Comparison of ENCODE assay signal across 29 cellular contexts in the genomic region with DNA sequence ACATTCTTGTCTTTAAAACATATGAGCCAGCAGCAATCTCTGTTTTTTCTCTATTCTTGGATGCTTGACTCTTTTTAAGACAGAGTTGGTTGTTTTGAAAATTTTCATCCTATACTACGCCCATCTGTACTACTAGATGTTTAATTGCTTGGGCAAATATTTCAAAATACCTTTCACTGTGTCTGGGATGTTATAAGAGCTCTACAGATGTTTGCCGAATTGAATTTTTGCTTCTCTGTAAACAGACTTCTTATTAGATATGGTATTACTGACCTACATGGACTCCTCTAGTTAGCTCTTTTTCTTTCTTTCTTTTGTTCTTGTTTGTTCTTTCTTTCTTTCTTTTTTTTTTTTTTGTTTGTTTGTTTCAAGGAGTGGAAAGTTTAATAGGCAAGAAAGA.
DNase-seq lines count a peak whose midpoint lies in the region; ATAC-seq, FAIRE-seq and TF ChIP-seq lines count a peak whose summit lies in the region.
"Had no signal": no experiment of that assay in that cellular context is flagged by ENCODE, and none has a peak within 500 bp of the region (broad histone marks: within the 10 kb centered on the region; RNA-seq: fewer than 3 reads in every experiment).

No MANE protein-coding gene starts in this region.

- H3K4me1 ChIP-seq in GM23338 (ENCODE audit: insufficient read depth) (peaks cover 3% of the 10 kb centered on the region; the same call in 1 of the 2 replicates), left lung (no peaks in the 10 kb centered on the region), upper lobe of right lung (no peaks in the 10 kb centered on the region)
- H3K4me1 ChIP-seq: BE2C, BLaER1 had no signal

- no peak overlapping the region for H3K4me2 ChIP-seq in GM23338
- H3K4me2 ChIP-seq: BLaER1 had no signal

- TF ChIP-seq CTCF in GM23338 (conservative IDR thresholded peaks at IDR 0.05; ENCODE audit: low read depth in 2 of 2) (no peak), left lung (IDR thresholded peaks at IDR 0.05) (no peak), upper lobe of right lung (IDR thresholded peaks at IDR 0.05) (no peak), D721Med (IDR thresholded peaks at IDR 0.05; ENCODE audit: insufficient read depth, missing control alignments) (no peak)

- H3K9me3 ChIP-seq in left lung (no peaks in the 10 kb centered on the region), upper lobe of right lung (no peaks in the 10 kb centered on the region)
- H3K9me3 ChIP-seq: BE2C, BLaER1, Caco-2 had no signal

- H3K79me2 ChIP-seq in GM23338 (replicated peaks; ENCODE audit: insufficient read depth), result no peaks in the 10 kb centered on the region

- H3K4me3 ChIP-seq in GM23338 (no peak overlapping the region), left lung (no peak overlapping the region), upper lobe of right lung (no peak overlapping the region)
- H3K4me3 ChIP-seq: BLaER1, GM12878 had no signal

- H3K27me3 Mint-ChIP-seq in GM23338 (ENCODE audit: insufficient read depth, low read depth, poor library complexity), result no peaks in the 10 kb centered on the region
- H3K27me3 Mint-ChIP-seq: CD4-positive, alpha-beta memory T cell; CD4-positive, CD25-positive, alpha-beta regulatory T cell; CD8-positive, alpha-beta memory T cell had no signal

- no peaks in the 10 kb centered on the region for H3K9me2 ChIP-seq in GM23338 (ENCODE audit: insufficient read depth)

- H3K27ac ChIP-seq in GM23338 (ENCODE audit: low read depth), result no peak overlapping the region
- H3K27ac ChIP-seq in left lung, result no peak overlapping the region
- no peak overlapping the region for H3K27ac ChIP-seq in upper lobe of right lung
- H3K27ac ChIP-seq: BLaER1 had no signal

- no peak overlapping the region for H3K4me3 Mint-ChIP-seq in GM23338
- H3K4me3 Mint-ChIP-seq: CD14-positive monocyte; CD4-positive, alpha-beta memory T cell; CD4-positive, CD25-positive, alpha-beta regulatory T cell; CD8-positive, alpha-beta memory T cell had no signal

- no peak overlapping the region for H2AFZ ChIP-seq in GM23338

- H3K4me1 Mint-ChIP-seq in GM23338, result peaks cover 10% of the 10 kb centered on the region
- H3K4me1 Mint-ChIP-seq: CD14-positive monocyte; CD4-positive, alpha-beta memory T cell; CD4-positive, CD25-positive, alpha-beta regulatory T cell; CD8-positive, alpha-beta memory T cell had no signal

- ATAC-seq in GM23338 (no peak), left lung (peak; percentile 78), upper lobe of right lung (peak; percentile 35)
- ATAC-seq: GM12878 had no signal

- H3K27me3 ChIP-seq in GM23338 (ENCODE audit: insufficient read depth) (no peaks in the 10 kb centered on the region), left lung (no peaks in the 10 kb centered on the region), upper lobe of right lung (no peaks in the 10 kb centered on the region)
- H3K27me3 ChIP-seq: BE2C, BLaER1 had no signal

- H3K9me3 Mint-ChIP-seq in GM23338, result no peaks in the 10 kb centered on the region
- H3K9me3 Mint-ChIP-seq: CD4-positive, alpha-beta memory T cell; CD8-positive, alpha-beta memory T cell had no signal

- no peaks in the 10 kb centered on the region for H4K20me1 ChIP-seq in GM23338 (replicated peaks; ENCODE audit: insufficient read depth)
- H4K20me1 ChIP-seq: BLaER1 had no signal

- H3F3A ChIP-seq in GM23338 (replicated peaks; ENCODE audit: low read depth), result no peaks in the 10 kb centered on the region

- no peaks in the 10 kb centered on the region for H3K36me3 ChIP-seq in GM23338 (ENCODE audit: insufficient read depth)
- no peaks in the 10 kb centered on the region for H3K36me3 ChIP-seq in left lung
- H3K36me3 ChIP-seq in upper lobe of right lung, result no peaks in the 10 kb centered on the region
- H3K36me3 ChIP-seq: BE2C, BLaER1 had no signal

- no peaks in the 10 kb centered on the region for H3K36me3 Mint-ChIP-seq in GM23338 (ENCODE audit: low read depth)
- H3K36me3 Mint-ChIP-seq: CD14-positive monocyte; CD4-positive, alpha-beta memory T cell; CD4-positive, CD25-positive, alpha-beta regulatory T cell; CD8-positive, alpha-beta memory T cell had no signal

- intact Hi-C loops in left lung (cut with DNase I), result no loop called here
- intact Hi-C loops in upper lobe of right lung (cut with DNase I), result no loop called here

- FAIRE-seq in endometrium (lab: Jason Lieb, UNC), result peak; percentile 93
- FAIRE-seq in D721Med (lab: Jason Lieb, UNC), result no peak
- FAIRE-seq: A204.1, GM12878, GM12892, GM18507 had no signal

- DNase-seq in GM23338 (ENCODE audit: low spot score) (no peak), left lung (no peak), upper lobe of right lung (no peak), D721Med (ENCODE audit: insufficient read length, low spot score) (no peak), COR-L47 (lab: John Stamatoyannopoulos, UW) (no peak), NCI-H187 treated with DMSO at 0.1 percent for 48 hours (lab: John Stamatoyannopoulos, UW) (no peak)
- DNase-seq: 8988T; ACHN; BE2C; C1 segment of cervical spinal cord; Caco-2; Calu3; CD4-positive, alpha-beta memory T cell; CD4-positive, CD25-positive, alpha-beta regulatory T cell; CD8-positive, alpha-beta memory T cell; DMS 273 treated with DMSO at 0.1 percent for 48 hours; DMS153; DMS53; DMS79; DND-41; EL; GDM1 had no signal

- peak overlapping the region; percentile 7; the same call in 1 of the 2 replicates for H3K27ac Mint-ChIP-seq in GM23338
- H3K27ac Mint-ChIP-seq: CD14-positive monocyte; CD4-positive, alpha-beta memory T cell; CD8-positive, alpha-beta memory T cell had no signal

TF ChIP-seq in GM23338, 12 proteins besides CTCF, POLR2A, EP300 and RAD21 (continues in another document):
- TF ChIP-seq EZH2 (IDR thresholded peaks at IDR 0.05; ENCODE audit: low read depth, unreplicated experiment) (no peak), JUNB (IDR thresholded peaks at IDR 0.05; ENCODE audit: unreplicated experiment) (no peak), CREB1 (CRISPR knock-in tag; IDR thresholded peaks at IDR 0.05; ENCODE audit: low read depth) (no peak), STAT1 (IDR thresholded peaks at IDR 0.05; ENCODE audit: unreplicated experiment) (no peak), ZNF331 (CRISPR knock-in tag; IDR thresholded peaks at IDR 0.05; ENCODE audit: low read depth) (no peak)
- TF ChIP-seq, protein P1, sequence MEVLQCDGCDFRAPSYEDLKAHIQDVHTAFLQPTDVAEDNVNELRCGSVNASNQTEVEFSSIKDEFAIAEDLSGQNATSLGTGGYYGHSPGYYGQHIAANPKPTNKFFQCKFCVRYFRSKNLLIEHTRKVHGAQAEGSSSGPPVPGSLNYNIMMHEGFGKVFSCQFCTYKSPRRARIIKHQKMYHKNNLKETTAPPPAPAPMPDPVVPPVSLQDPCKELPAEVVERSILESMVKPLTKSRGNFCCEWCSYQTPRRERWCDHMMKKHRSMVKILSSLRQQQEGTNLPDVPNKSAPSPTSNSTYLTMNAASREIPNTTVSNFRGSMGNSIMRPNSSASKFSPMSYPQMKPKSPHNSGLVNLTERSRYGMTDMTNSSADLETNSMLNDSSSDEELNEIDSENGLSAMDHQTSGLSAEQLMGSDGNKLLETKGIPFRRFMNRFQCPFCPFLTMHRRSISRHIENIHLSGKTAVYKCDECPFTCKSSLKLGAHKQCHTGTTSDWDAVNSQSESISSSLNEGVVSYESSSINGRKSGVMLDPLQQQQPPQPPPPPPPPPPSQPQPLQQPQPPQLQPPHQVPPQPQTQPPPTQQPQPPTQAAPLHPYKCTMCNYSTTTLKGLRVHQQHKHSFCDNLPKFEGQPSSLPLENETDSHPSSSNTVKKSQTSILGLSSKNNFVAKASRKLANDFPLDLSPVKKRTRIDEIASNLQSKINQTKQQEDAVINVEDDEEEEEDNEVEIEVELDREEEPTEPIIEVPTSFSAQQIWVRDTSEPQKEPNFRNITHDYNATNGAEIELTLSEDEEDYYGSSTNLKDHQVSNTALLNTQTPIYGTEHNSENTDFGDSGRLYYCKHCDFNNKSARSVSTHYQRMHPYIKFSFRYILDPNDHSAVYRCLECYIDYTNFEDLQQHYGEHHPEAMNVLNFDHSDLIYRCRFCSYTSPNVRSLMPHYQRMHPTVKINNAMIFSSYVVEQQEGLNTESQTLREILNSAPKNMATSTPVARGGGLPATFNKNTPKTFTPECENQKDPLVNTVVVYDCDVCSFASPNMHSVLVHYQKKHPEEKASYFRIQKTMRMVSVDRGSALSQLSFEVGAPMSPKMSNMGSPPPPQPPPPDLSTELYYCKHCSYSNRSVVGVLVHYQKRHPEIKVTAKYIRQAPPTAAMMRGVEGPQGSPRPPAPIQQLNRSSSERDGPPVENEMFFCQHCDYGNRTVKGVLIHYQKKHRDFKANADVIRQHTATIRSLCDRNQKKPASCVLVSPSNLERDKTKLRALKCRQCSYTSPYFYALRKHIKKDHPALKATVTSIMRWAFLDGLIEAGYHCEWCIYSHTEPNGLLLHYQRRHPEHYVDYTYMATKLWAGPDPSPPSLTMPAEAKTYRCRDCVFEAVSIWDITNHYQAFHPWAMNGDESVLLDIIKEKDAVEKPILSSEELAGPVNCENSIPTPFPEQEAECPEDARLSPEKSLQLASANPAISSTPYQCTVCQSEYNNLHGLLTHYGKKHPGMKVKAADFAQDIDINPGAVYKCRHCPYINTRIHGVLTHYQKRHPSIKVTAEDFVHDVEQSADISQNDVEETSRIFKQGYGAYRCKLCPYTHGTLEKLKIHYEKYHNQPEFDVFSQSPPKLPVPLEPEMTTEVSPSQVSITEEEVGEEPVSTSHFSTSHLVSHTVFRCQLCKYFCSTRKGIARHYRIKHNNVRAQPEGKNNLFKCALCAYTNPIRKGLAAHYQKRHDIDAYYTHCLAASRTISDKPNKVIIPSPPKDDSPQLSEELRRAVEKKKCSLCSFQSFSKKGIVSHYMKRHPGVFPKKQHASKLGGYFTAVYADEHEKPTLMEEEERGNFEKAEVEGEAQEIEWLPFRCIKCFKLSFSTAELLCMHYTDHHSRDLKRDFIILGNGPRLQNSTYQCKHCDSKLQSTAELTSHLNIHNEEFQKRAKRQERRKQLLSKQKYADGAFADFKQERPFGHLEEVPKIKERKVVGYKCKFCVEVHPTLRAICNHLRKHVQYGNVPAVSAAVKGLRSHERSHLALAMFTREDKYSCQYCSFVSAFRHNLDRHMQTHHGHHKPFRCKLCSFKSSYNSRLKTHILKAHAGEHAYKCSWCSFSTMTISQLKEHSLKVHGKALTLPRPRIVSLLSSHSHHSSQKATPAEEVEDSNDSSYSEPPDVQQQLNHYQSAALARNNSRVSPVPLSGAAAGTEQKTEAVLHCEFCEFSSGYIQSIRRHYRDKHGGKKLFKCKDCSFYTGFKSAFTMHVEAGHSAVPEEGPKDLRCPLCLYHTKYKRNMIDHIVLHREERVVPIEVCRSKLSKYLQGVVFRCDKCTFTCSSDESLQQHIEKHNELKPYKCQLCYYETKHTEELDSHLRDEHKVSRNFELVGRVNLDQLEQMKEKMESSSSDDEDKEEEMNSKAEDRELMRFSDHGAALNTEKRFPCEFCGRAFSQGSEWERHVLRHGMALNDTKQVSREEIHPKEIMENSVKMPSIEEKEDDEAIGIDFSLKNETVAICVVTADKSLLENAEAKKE (CRISPR knock-in tag; IDR thresholded peaks at IDR 0.05), result no peak
